ENCODE assay signal across 1 cellular context in the genomic region with DNA sequence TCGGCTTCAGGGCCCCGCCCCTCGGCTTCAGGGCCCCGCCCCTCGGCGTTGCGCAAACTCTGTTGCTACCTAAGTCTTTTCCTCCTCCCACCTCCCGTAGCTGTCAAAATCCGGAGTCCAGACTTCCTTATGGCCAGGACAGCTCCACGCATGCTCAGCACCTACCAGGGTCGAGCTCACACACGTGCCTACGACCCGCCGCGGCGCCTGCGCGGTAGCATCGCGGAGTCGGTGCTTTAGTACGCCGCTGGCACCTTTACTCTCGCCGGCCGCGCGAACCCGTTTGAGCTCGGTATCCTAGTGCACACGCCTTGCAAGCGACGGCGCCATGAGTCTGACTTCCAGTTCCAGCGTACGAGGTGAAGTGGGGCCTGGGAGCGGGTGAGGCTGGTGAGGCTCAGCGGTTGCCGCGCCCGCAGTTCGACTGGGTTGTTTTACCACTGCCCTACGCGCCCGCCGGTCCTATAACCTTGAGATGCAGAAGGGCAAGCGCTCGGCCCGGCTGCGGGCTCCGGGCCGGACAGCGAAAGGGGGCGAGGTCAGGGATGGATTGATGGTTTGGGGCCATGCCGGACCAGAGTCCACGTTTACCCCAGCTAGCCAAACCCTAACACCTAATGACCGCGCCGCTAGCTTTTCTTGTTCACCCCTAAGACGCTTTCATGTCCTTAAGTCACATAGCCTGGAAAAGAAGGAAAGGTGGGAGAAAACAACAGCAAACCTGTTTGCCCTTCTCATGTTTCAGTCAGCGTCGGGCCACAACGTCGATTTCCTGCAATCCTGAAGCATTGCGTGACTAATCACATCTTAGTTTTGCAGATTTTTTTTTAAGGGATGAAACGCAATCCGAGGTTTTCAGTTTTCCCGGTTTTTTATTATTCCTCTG.
TF ChIP-seq lines count a peak whose summit lies in the region.

A gene (plus strand): TSS at position 217 of the 886 bp plus-strand sequence. CDS start 112 bp downstream, at position 329.

TF ChIP-seq in GM12878, 131 proteins besides CTCF, POLR2A, EP300 and RAD21 (continued from another document and continues in another):
- no peak for TF ChIP-seq HDAC6 (IDR thresholded peaks at IDR 0.05; ENCODE audit: unreplicated experiment)
- 0 out of 2 replicates have a peak, but pooled peaks have one; percentile 47 for TF ChIP-seq BACH1 (IDR thresholded peaks at IDR 0.05; ENCODE audit: borderline replicate concordance)
- peak; percentile 25; the same call in 1 of the 2 replicates for TF ChIP-seq CBX5 (IDR thresholded peaks at IDR 0.05; ENCODE audit: low read depth)
- peak; percentile 95 for TF ChIP-seq NRF1 (conservative IDR thresholded peaks at IDR 0.05; ENCODE audit: low read depth, low read length)
- TF ChIP-seq CBFB (IDR thresholded peaks at IDR 0.05; ENCODE audit: low read depth) = no peak
- peak; percentile 19; the same call in 1 of the 2 replicates for TF ChIP-seq CREB1 (IDR thresholded peaks at IDR 0.05; ENCODE audit: low read depth)
- TF ChIP-seq NBN (IDR thresholded peaks at IDR 0.05) = peak; percentile 78
- peak; percentile 54 for TF ChIP-seq RELA (IDR thresholded peaks at IDR 0.05; ENCODE audit: borderline replicate concordance, partially characterized antibody)
- TF ChIP-seq RBBP5 (conservative IDR thresholded peaks at IDR 0.05) = no peak
- peak; percentile 38 for TF ChIP-seq KLF5 (IDR thresholded peaks at IDR 0.05; ENCODE audit: partially characterized antibody)
- peak; percentile 90 for TF ChIP-seq SP1 (IDR thresholded peaks at IDR 0.05; ENCODE audit: low read depth, low read length)
- peak; percentile 80 for TF ChIP-seq CHD2 (IDR thresholded peaks at IDR 0.05; ENCODE audit: borderline replicate concordance, low read depth, low read length)
- TF ChIP-seq PML (IDR thresholded peaks at IDR 0.05; ENCODE audit: low read length) = 0 out of 2 replicates have a peak, but pooled peaks have one; percentile 52
- no peak for TF ChIP-seq CHD4 (IDR thresholded peaks at IDR 0.05)
- peak; percentile 81 for TF ChIP-seq POLR2AphosphoS5 (IDR thresholded peaks at IDR 0.05; ENCODE audit: low read length)
- TF ChIP-seq, protein P1, sequence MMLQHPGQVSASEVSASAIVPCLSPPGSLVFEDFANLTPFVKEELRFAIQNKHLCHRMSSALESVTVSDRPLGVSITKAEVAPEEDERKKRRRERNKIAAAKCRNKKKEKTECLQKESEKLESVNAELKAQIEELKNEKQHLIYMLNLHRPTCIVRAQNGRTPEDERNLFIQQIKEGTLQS (IDR thresholded peaks at IDR 0.05; ENCODE audit: borderline replicate concordance, extremely low read depth, low read depth, low read length) = peak; percentile 63; the same call in 1 of the 2 replicates
- no peak for TF ChIP-seq NFIC (IDR thresholded peaks at IDR 0.05; ENCODE audit: low read depth, low read length)
- TF ChIP-seq SMARCA5 (IDR thresholded peaks at IDR 0.05) = peak; percentile 28; the same call in 1 of the 2 replicates
- 0 out of 2 replicates have a peak, but pooled peaks have one; percentile 52 for TF ChIP-seq ASH2L (IDR thresholded peaks at IDR 0.05; ENCODE audit: borderline replicate concordance, low read depth)
- TF ChIP-seq, protein P2, sequence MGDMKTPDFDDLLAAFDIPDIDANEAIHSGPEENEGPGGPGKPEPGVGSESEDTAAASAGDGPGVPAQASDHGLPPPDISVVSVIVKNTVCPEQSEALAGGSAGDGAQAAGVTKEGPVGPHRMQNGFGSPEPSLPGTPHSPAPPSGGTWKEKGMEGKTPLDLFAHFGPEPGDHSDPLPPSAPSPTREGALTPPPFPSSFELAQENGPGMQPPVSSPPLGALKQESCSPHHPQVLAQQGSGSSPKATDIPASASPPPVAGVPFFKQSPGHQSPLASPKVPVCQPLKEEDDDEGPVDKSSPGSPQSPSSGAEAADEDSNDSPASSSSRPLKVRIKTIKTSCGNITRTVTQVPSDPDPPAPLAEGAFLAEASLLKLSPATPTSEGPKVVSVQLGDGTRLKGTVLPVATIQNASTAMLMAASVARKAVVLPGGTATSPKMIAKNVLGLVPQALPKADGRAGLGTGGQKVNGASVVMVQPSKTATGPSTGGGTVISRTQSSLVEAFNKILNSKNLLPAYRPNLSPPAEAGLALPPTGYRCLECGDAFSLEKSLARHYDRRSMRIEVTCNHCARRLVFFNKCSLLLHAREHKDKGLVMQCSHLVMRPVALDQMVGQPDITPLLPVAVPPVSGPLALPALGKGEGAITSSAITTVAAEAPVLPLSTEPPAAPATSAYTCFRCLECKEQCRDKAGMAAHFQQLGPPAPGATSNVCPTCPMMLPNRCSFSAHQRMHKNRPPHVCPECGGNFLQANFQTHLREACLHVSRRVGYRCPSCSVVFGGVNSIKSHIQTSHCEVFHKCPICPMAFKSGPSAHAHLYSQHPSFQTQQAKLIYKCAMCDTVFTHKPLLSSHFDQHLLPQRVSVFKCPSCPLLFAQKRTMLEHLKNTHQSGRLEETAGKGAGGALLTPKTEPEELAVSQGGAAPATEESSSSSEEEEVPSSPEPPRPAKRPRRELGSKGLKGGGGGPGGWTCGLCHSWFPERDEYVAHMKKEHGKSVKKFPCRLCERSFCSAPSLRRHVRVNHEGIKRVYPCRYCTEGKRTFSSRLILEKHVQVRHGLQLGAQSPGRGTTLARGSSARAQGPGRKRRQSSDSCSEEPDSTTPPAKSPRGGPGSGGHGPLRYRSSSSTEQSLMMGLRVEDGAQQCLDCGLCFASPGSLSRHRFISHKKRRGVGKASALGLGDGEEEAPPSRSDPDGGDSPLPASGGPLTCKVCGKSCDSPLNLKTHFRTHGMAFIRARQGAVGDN (IDR thresholded peaks at IDR 0.05) = peak; percentile 92
- TF ChIP-seq MXI1 (IDR thresholded peaks at IDR 0.05; ENCODE audit: low read depth, low read length) = peak; percentile 80; the same call in 1 of the 2 replicates
- 0 out of 2 replicates have a peak, but pooled peaks have one; percentile 46 for TF ChIP-seq STAT1 (conservative IDR thresholded peaks at IDR 0.05)
- TF ChIP-seq ZSCAN29 (IDR thresholded peaks at IDR 0.05) = peak; percentile 44; the same call in 1 of the 2 replicates
- peak; percentile 78 for TF ChIP-seq ESRRA (IDR thresholded peaks at IDR 0.05; ENCODE audit: low read length)
- no peak for TF ChIP-seq MTA2 (IDR thresholded peaks at IDR 0.05; ENCODE audit: low read depth)
- peak; percentile 38; the same call in 1 of the 2 replicates for TF ChIP-seq TARDBP (IDR thresholded peaks at IDR 0.05; ENCODE audit: borderline replicate concordance)
- peak; percentile 52; the same call in 1 of the 2 replicates for TF ChIP-seq RB1 (IDR thresholded peaks at IDR 0.05; ENCODE audit: borderline replicate concordance)
- TF ChIP-seq, protein P3, sequence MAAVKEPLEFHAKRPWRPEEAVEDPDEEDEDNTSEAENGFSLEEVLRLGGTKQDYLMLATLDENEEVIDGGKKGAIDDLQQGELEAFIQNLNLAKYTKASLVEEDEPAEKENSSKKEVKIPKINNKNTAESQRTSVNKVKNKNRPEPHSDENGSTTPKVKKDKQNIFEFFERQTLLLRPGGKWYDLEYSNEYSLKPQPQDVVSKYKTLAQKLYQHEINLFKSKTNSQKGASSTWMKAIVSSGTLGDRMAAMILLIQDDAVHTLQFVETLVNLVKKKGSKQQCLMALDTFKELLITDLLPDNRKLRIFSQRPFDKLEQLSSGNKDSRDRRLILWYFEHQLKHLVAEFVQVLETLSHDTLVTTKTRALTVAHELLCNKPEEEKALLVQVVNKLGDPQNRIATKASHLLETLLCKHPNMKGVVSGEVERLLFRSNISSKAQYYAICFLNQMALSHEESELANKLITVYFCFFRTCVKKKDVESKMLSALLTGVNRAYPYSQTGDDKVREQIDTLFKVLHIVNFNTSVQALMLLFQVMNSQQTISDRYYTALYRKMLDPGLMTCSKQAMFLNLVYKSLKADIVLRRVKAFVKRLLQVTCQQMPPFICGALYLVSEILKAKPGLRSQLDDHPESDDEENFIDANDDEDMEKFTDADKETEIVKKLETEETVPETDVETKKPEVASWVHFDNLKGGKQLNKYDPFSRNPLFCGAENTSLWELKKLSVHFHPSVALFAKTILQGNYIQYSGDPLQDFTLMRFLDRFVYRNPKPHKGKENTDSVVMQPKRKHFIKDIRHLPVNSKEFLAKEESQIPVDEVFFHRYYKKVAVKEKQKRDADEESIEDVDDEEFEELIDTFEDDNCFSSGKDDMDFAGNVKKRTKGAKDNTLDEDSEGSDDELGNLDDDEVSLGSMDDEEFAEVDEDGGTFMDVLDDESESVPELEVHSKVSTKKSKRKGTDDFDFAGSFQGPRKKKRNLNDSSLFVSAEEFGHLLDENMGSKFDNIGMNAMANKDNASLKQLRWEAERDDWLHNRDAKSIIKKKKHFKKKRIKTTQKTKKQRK (IDR thresholded peaks at IDR 0.05; ENCODE audit: low read depth, low read length) = no peak
- TF ChIP-seq, protein P4, sequence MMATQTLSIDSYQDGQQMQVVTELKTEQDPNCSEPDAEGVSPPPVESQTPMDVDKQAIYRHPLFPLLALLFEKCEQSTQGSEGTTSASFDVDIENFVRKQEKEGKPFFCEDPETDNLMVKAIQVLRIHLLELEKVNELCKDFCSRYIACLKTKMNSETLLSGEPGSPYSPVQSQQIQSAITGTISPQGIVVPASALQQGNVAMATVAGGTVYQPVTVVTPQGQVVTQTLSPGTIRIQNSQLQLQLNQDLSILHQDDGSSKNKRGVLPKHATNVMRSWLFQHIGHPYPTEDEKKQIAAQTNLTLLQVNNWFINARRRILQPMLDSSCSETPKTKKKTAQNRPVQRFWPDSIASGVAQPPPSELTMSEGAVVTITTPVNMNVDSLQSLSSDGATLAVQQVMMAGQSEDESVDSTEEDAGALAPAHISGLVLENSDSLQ (IDR thresholded peaks at IDR 0.05) = peak; percentile 72
- peak; percentile 21; the same call in 2 of the 3 replicates for TF ChIP-seq POU2F2 (IDR thresholded peaks at IDR 0.05; ENCODE audit: borderline replicate concordance, low read depth, low read length)
- peak; percentile 73; the same call in 1 of the 2 replicates for TF ChIP-seq LARP7 (IDR thresholded peaks at IDR 0.05)
- TF ChIP-seq RAD51 (IDR thresholded peaks at IDR 0.05) = peak; percentile 80
- TF ChIP-seq, protein P5, sequence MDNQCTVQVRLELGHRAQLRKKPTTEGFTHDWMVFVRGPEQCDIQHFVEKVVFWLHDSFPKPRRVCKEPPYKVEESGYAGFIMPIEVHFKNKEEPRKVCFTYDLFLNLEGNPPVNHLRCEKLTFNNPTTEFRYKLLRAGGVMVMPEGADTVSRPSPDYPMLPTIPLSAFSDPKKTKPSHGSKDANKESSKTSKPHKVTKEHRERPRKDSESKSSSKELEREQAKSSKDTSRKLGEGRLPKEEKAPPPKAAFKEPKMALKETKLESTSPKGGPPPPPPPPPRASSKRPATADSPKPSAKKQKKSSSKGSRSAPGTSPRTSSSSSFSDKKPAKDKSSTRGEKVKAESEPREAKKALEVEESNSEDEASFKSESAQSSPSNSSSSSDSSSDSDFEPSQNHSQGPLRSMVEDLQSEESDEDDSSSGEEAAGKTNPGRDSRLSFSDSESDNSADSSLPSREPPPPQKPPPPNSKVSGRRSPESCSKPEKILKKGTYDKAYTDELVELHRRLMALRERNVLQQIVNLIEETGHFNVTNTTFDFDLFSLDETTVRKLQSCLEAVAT (IDR thresholded peaks at IDR 0.05) = 0 out of 2 replicates have a peak, but pooled peaks have one; percentile 55
- 0 out of 2 replicates have a peak, but pooled peaks have one; percentile 40 for TF ChIP-seq GATAD2B (conservative IDR thresholded peaks at IDR 0.05; ENCODE audit: low read depth)
- 0 out of 2 replicates have a peak, but pooled peaks have one; percentile 31 for TF ChIP-seq MEF2A (IDR thresholded peaks at IDR 0.05; ENCODE audit: insufficient read depth, low read depth, low read length)
- TF ChIP-seq EGR1 (IDR thresholded peaks at IDR 0.05; ENCODE audit: borderline replicate concordance in 1 of 2, low read depth in 2 of 2, low read length in 2 of 2) = peak in 1 of 2 experiments; percentile 25; a peak in 1 of 3 replicates
- peak; percentile 97 to 99 for TF ChIP-seq BHLHE40 (IDR thresholded peaks at IDR 0.05; ENCODE audit: borderline replicate concordance in 1 of 2, low read depth in 2 of 2, low read length in 1 of 2)
- no peak for TF ChIP-seq WRNIP1 (IDR thresholded peaks at IDR 0.05; ENCODE audit: borderline replicate concordance, low read depth, low read length)
- 0 out of 2 replicates have a peak, but pooled peaks have one; percentile 15 for TF ChIP-seq MYB (IDR thresholded peaks at IDR 0.05; ENCODE audit: borderline replicate concordance, low read depth, low read length)
- peak; percentile 63; the same call in 1 of the 2 replicates for TF ChIP-seq TAF1 (IDR thresholded peaks at IDR 0.05; ENCODE audit: borderline replicate concordance, low read depth, low read length)
- TF ChIP-seq, protein P6, sequence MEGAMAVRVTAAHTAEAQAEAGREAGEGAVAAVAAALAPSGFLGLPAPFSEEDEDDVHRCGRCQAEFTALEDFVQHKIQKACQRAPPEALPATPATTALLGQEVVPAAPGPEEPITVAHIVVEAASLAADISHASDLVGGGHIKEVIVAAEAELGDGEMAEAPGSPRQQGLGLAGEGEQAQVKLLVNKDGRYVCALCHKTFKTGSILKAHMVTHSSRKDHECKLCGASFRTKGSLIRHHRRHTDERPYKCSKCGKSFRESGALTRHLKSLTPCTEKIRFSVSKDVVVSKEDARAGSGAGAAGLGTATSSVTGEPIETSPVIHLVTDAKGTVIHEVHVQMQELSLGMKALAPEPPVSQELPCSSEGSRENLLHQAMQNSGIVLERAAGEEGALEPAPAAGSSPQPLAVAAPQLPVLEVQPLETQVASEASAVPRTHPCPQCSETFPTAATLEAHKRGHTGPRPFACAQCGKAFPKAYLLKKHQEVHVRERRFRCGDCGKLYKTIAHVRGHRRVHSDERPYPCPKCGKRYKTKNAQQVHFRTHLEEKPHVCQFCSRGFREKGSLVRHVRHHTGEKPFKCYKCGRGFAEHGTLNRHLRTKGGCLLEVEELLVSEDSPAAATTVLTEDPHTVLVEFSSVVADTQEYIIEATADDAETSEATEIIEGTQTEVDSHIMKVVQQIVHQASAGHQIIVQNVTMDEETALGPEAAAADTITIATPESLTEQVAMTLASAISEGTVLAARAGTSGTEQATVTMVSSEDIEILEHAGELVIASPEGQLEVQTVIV (IDR thresholded peaks at IDR 0.05; ENCODE audit: borderline replicate concordance, partially characterized antibody) = peak; percentile 51
- TF ChIP-seq BCL11A (IDR thresholded peaks at IDR 0.05; ENCODE audit: low read depth, low read length) = no peak
- 0 out of 2 replicates have a peak, but pooled peaks have one; percentile 17 for TF ChIP-seq SPI1 (IDR thresholded peaks at IDR 0.05; ENCODE audit: borderline replicate concordance, insufficient read depth, low read depth, low read length)
- TF ChIP-seq IKZF1 (conservative IDR thresholded peaks at IDR 0.05) = peak; percentile 96
- TF ChIP-seq YY1 (IDR thresholded peaks at IDR 0.05; ENCODE audit: low read depth, low read length) = peak; percentile 46
- no peak for TF ChIP-seq STAT3 (IDR thresholded peaks at IDR 0.05; ENCODE audit: low read depth, low read length)
- TF ChIP-seq EZH2 (IDR thresholded peaks at IDR 0.05; ENCODE audit: borderline replicate concordance, control insufficient read depth, low read depth, low read length) = no peak
- TF ChIP-seq CEBPB (IDR thresholded peaks at IDR 0.05; ENCODE audit: borderline replicate concordance in 1 of 2, low read depth in 2 of 2, low read length in 2 of 2) = peak in 1 of 2 experiments; percentile 42; a peak in 1 of 4 replicates
- no peak for TF ChIP-seq TCF7 (IDR thresholded peaks at IDR 0.05; ENCODE audit: borderline replicate concordance)
